In the genomic region with DNA sequence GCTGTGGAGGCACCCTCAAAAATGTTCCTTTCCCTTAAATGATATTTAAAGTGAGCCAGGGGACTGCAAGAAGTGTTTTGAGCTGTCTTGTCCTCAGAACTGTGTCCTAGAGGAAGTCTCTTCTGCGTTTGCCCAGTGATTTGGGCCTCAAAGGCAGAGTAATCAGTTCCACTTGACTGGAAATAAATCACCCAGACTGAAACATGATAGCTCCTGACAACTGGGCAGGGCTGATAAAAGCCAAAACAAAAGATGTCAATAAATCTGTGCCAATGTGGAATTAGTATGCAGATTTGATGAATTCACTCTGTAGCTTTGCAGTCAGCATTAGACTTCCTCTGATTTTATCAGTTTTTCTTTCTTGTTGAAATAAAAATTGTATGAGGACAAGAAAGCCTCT, we compare ENCODE assay signal across 11 cellular contexts.
DNase-seq lines count a peak whose midpoint lies in the region; ATAC-seq and TF ChIP-seq lines count a peak whose summit lies in the region.
"Had no signal": no experiment of that assay in that cellular context is flagged by ENCODE, and none has a peak within 500 bp of the region (broad histone marks: within the 10 kb centered on the region; RNA-seq: fewer than 3 reads in every experiment).

No MANE protein-coding gene starts in this region.

- no peak overlapping the region for H3K4me3 Mint-ChIP-seq in natural killer cell treated with Interleukin-12 subunit alpha and Interleukin-12 subunit beta and Interleukin-15 and Interleukin-18, amount 100 ng/mL, for 72 hours

- H4K20me1 ChIP-seq in MM.1S (ENCODE audit: insufficient read depth, low read length) = no peaks in the 10 kb centered on the region

- H3K9me2 ChIP-seq in MM.1S (replicated peaks; ENCODE audit: insufficient read depth, low read length) = no peaks in the 10 kb centered on the region

- peaks cover 0 to under 1% of the 10 kb centered on the region in 2 donors for H3K4me1 Mint-ChIP-seq in natural killer cell treated with Interleukin-12 subunit alpha and Interleukin-12 subunit beta and Interleukin-15 and Interleukin-18, amount 100 ng/mL, for 72 hours (ENCODE audit: low read depth in 2 of 2)

- TF ChIP-seq CTCF in WERI-Rb-1 (IDR thresholded peaks at IDR 0.05; ENCODE audit: low read depth, low read length) (no peak), MM.1S (IDR thresholded peaks at IDR 0.05; ENCODE audit: low read length) (no peak)

- H3K36me3 Mint-ChIP-seq in natural killer cell treated with Interleukin-12 subunit alpha and Interleukin-12 subunit beta and Interleukin-15 and Interleukin-18, amount 100 ng/mL, for 72 hours = no peaks in the 10 kb centered on the region

- H3K79me2 ChIP-seq in MM.1S (ENCODE audit: low read length) = peaks cover 8% of the 10 kb centered on the region; the same call in 1 of the 2 replicates

- WGBS in mesodermal cell (ENCODE audit: insufficient coverage in 2 of 2), 2 experiments = no CpG with 5 or more reads among the region's 1 CpG

- H3K27ac Mint-ChIP-seq in natural killer cell treated with Interleukin-12 subunit alpha and Interleukin-12 subunit beta and Interleukin-15 and Interleukin-18, amount 100 ng/mL, for 72 hours = no peak overlapping the region

- no peaks in the 10 kb centered on the region for H3K36me3 ChIP-seq in WERI-Rb-1
- peaks cover 13% of the 10 kb centered on the region for H3K36me3 ChIP-seq in mesodermal cell (ENCODE audit: control insufficient read depth, insufficient read depth, low read length)
- H3K36me3 ChIP-seq in MM.1S (replicated peaks; ENCODE audit: insufficient read depth, low read length) = no peaks in the 10 kb centered on the region

- H3K9me3 Mint-ChIP-seq in natural killer cell treated with Interleukin-12 subunit alpha and Interleukin-12 subunit beta and Interleukin-15 and Interleukin-18, amount 100 ng/mL, for 72 hours = no peaks in the 10 kb centered on the region

- no peaks in the 10 kb centered on the region for H3K27me3 Mint-ChIP-seq in natural killer cell treated with Interleukin-12 subunit alpha and Interleukin-12 subunit beta and Interleukin-15 and Interleukin-18, amount 100 ng/mL, for 72 hours

- H3K4me3 ChIP-seq in WERI-Rb-1 (ENCODE audit: low read depth, low read length) (no peak overlapping the region), mesodermal cell (ENCODE audit: extremely low read depth, insufficient read depth, low read length, poor library complexity, severe bottlenecking) (no peak overlapping the region), MM.1S (ENCODE audit: low read length) (no peak overlapping the region)
- H3K4me3 ChIP-seq: heart right ventricle, thoracic aorta had no signal

- DNase-seq in DMS79 treated with DMSO at 0.1 percent for 48 hours (lab: John Stamatoyannopoulos, UW) (peak; percentile 58), NCI-H2081 treated with DMSO at 0.1 percent for 48 hours (lab: John Stamatoyannopoulos, UW) (peak; percentile 65), WERI-Rb-1 (peak; percentile 15), SIG-M5 treated with dmso at 0.1 percent for 504 hours (lab: John Stamatoyannopoulos, UW; ENCODE audit: unreplicated experiment) (no peak), MM.1S (no peak), SHP77 treated with DMSO at 0.1 percent for 48 hours (lab: John Stamatoyannopoulos, UW) (no peak)
- no peak for DNase-seq in natural killer cell treated with Interleukin-12 subunit alpha and Interleukin-12 subunit beta and Interleukin-15 and Interleukin-18, amount 100 ng/mL, for 72 hours (ENCODE audit: low spot score)
- DNase-seq: activated naive CD4-positive, alpha-beta T cell treated with anti-CD3 and anti-CD28 coated beads, Interleukin-2, amount 50 U/mL, for 16 hours; heart right ventricle had no signal

- no peak for ATAC-seq in natural killer cell treated with Interleukin-12 subunit alpha and Interleukin-12 subunit beta and Interleukin-15 and Interleukin-18, amount 100 ng/mL, for 72 hours

- H3K27ac ChIP-seq in WERI-Rb-1 (no peak overlapping the region), mesodermal cell (ENCODE audit: low read depth, low read length, severe bottlenecking) (peak overlapping the region; percentile 67), MM.1S (ENCODE audit: low read length) (no peak overlapping the region)
- H3K27ac ChIP-seq: thoracic aorta had no signal

- H3K9me3 ChIP-seq in WERI-Rb-1 (ENCODE audit: severe bottlenecking) (no peaks in the 10 kb centered on the region), mesodermal cell (ENCODE audit: control insufficient read depth, low read length) (no peaks in the 10 kb centered on the region), MM.1S (replicated peaks; ENCODE audit: insufficient read depth, low read length) (no peaks in the 10 kb centered on the region)
- H3K9me3 ChIP-seq: heart right ventricle, thoracic aorta had no signal

- H3F3A ChIP-seq in MM.1S (ENCODE audit: insufficient read depth, low read length) = peaks cover 18% of the 10 kb centered on the region

- H3K9ac ChIP-seq in MM.1S (ENCODE audit: low read length) = no peak overlapping the region

- no peak overlapping the region for H2AFZ ChIP-seq in MM.1S (ENCODE audit: low read length)

- H3K4me2 ChIP-seq in MM.1S (ENCODE audit: low read depth, low read length) = no peak overlapping the region

- no peaks in the 10 kb centered on the region for H3K27me3 ChIP-seq in WERI-Rb-1 (ENCODE audit: insufficient read depth, low read depth, severe bottlenecking)
- no peaks in the 10 kb centered on the region for H3K27me3 ChIP-seq in MM.1S (replicated peaks; ENCODE audit: insufficient read depth, low read length)
- H3K27me3 ChIP-seq: heart right ventricle had no signal

- peaks cover 8% of the 10 kb centered on the region for H3K4me1 ChIP-seq in mesodermal cell (ENCODE audit: control insufficient read depth, insufficient read depth, low read length, poor library complexity, severe bottlenecking)
- H3K4me1 ChIP-seq in MM.1S (ENCODE audit: low read length) = 0 out of 2 replicates have a peak, but pooled peaks cover 8% of the 10 kb centered on the region

Comparison
In these comparisons a context has a peak if more than half of its experiments do, and no peak if none do; other contexts are left out.
1. DNase-seq: peak in DMS79 treated with DMSO at 0.1 percent for 48 hours (single experiment), NCI-H2081 treated with DMSO at 0.1 percent for 48 hours (single experiment) and WERI-Rb-1 (single experiment); none in SIG-M5 treated with dmso at 0.1 percent for 504 hours (single experiment), natural killer cell treated with Interleukin-12 subunit alpha and Interleukin-12 subunit beta and Interleukin-15 and Interleukin-18, amount 100 ng/mL, for 72 hours (single experiment), MM.1S (single experiment) and SHP77 treated with DMSO at 0.1 percent for 48 hours (single experiment).